Comparison of ENCODE assay signal across 7 cellular contexts in genomic region chr4:45530498-45530897, GRCh38.
"Had no signal": no experiment of that assay in that cellular context is flagged by ENCODE, and none has a peak within 500 bp of the region (broad histone marks: within the 10 kb centered on the region; RNA-seq: fewer than 3 reads in every experiment).

No MANE protein-coding gene starts in this region.

- H3K27me3 Mint-ChIP-seq: IgD-negative memory B cell had no signal

- H3K4me3 Mint-ChIP-seq: IgD-negative memory B cell had no signal

- H3K27ac ChIP-seq: HL-60 had no signal

- DNase-seq: IMR-90, KBM-7, KG1 had no signal

- H3K4me1 Mint-ChIP-seq: IgD-negative memory B cell had no signal

- ATAC-seq: HepG2, K562 had no signal

- H3K4me3 ChIP-seq: K562 had no signal

- H3K27ac Mint-ChIP-seq: IgD-negative memory B cell had no signal
